ENCODE assay signal across 8 cellular contexts in the genomic region with DNA sequence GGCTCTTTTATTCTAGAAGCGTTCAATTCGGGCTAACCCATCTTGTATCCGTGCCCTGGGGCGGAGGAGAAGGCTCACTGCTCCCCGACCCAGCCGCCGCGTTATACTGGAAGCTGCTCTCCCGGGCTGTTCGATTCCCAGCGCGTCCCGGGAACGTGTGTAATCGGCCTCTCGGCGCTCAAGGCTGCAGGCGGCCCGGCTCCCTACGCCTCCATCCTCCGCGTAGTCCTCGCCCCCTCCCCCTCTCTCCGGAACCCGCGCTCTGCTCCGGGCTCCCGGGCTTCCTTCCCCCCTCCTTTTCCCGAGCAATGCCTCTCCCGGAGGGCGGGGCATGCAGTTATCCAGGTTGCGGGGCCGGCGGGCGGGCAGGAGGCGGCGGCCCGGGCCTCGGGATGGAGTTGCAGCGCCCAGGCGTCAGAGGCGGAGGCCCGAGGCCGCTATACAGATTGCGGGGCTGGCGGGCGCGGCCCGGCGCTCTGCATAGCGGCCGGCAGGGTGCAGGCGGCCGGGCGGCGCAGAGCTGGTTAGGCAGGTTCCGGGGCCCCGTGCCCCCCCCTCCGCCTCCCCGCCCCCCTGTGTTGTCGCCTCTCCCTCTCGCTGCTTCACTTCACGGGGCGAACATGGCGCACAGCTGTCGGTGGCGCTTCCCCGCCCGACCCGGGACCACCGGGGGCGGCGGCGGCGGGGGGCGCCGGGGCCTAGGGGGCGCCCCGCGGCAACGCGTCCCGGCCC. TPM values are rescaled to one million over a fixed set of nuclear protein-coding genes. Genes with fewer than 3 reads are reported as not detected.
DNase-seq lines count a peak whose midpoint lies in the region; ATAC-seq and TF ChIP-seq lines count a peak whose summit lies in the region.

A gene (plus strand): TSS at position 600 of the 732 bp plus-strand sequence. CDS start 21 bp downstream, at position 621.

- H3K4me1 ChIP-seq in BLaER1 treated with 17β-estradiol and CSF1 and Interleukin-3, amounts not matched to agents 10 nM and 100 nM: peaks cover 29 to 48% (median 43%) of the 10 kb centered on the region in 10 experiments
- H3K4me1 ChIP-seq in liver (ENCODE audit: control insufficient read depth in 4 of 4, insufficient read depth in 4 of 4, low read length in 3 of 4): peaks cover 4 to 51% (median 40%) of the 10 kb centered on the region in 4 donors

- peak within 1 kb of the TSS; percentile 95 to 100 (median 98) for H3K4me3 ChIP-seq in BLaER1 treated with 17β-estradiol and CSF1 and Interleukin-3, amounts not matched to agents 10 nM and 100 nM
- H3K4me3 ChIP-seq in liver (ENCODE audit: low read depth in 1 of 3, low read length in 3 of 3): peak within 1 kb of the TSS; percentile 63 to 98 (median 88)

- WGBS in liver: under 1% methylated on average over 83 of the region's 83 CpGs

- peak in 1 of 2 donors; percentile 12 for TF ChIP-seq RAD21 in liver (IDR thresholded peaks at IDR 0.05)

- H3K4me2 ChIP-seq in BLaER1 treated with 17β-estradiol and CSF1 and Interleukin-3, amounts not matched to agents 10 nM and 100 nM: peak within 1 kb of the TSS; percentile 95 to 100 (median 99)

- no peaks in the 10 kb centered on the region for H3K9me3 ChIP-seq in BLaER1 treated with 17β-estradiol and CSF1 and Interleukin-3, amounts not matched to agents 10 nM and 100 nM (replicated peaks in 1 of 11)
- H3K9me3 ChIP-seq in liver (ENCODE audit: control insufficient read depth in 4 of 4, low read length in 3 of 4): no peaks in the 10 kb centered on the region

- H3K27me3 ChIP-seq in BLaER1 treated with 17β-estradiol and CSF1 and Interleukin-3, amounts not matched to agents 10 nM and 100 nM: no peaks in the 10 kb centered on the region
- no peaks in the 10 kb centered on the region for H3K27me3 ChIP-seq in liver (ENCODE audit: control insufficient read depth in 4 of 4, insufficient read depth in 4 of 4, low read length in 3 of 4)

- peak within 1 kb of the TSS; percentile 89 to 95 (median 93) for H3K9ac ChIP-seq in BLaER1 treated with 17β-estradiol and CSF1 and Interleukin-3, amounts not matched to agents 10 nM and 100 nM
- H3K9ac ChIP-seq in liver (ENCODE audit: low read depth in 1 of 2, low read length in 2 of 2): peak within 1 kb of the TSS; percentile 51 to 58

- H4K20me1 ChIP-seq in BLaER1 treated with 17β-estradiol and CSF1 and Interleukin-3, amounts not matched to agents 10 nM and 100 nM: peaks cover 36 to 45% (median 42%) of the 10 kb centered on the region in 11 experiments

- H3K36me3 ChIP-seq in BLaER1 treated with 17β-estradiol and CSF1 and Interleukin-3, amounts not matched to agents 10 nM and 100 nM: peaks cover 0 to 21% (median 0%) of the 10 kb centered on the region in 11 experiments; a peak in 5 of 22 replicates
- no peaks in the 10 kb centered on the region for H3K36me3 ChIP-seq in liver (ENCODE audit: control insufficient read depth in 4 of 4, insufficient read depth in 3 of 4, low read depth in 1 of 4, low read length in 3 of 4)

- peak within 1 kb of the TSS; percentile 72 to 90 (median 88) for H3K27ac ChIP-seq in BLaER1 treated with 17β-estradiol and CSF1 and Interleukin-3, amounts not matched to agents 10 nM and 100 nM
- H3K27ac ChIP-seq in liver (ENCODE audit: low read depth in 1 of 2, low read length in 2 of 2): peak within 1 kb of the TSS; percentile 79 to 84

- TF ChIP-seq CTCF in liver (IDR thresholded peaks at IDR 0.05; ENCODE audit: low read depth, low read length, missing input control): no peak

- peak; percentile 69 for ATAC-seq in GM19397 (IDR thresholded peaks at IDR 0.05; ENCODE audit: unreplicated experiment)
- ATAC-seq in HG03565 (IDR thresholded peaks at IDR 0.05; ENCODE audit: unreplicated experiment): peak; percentile 59

- DNase-seq in NCI-H774 (lab: John Stamatoyannopoulos, UW) (peak; percentile 99), dermis blood vessel endothelial cell (peak; percentile 98)
- peak; percentile 89 for DNase-seq in activated CD4-positive, alpha-beta T cell treated with anti-CD3 and anti-CD28 coated beads, Interleukin-2, amount 50 U/mL, for 4 hours
- DNase-seq in stimulated activated CD4-positive, alpha-beta T cell treated with anti-CD3 and anti-CD28 coated beads, Interleukin-4, amount 100 ng/mL, for 1 hour: peak; percentile 96

TF ChIP-seq in liver, 16 proteins besides CTCF, POLR2A, EP300 and RAD21:
- TF ChIP-seq RXRA (IDR thresholded peaks at IDR 0.05): peak in 1 of 2 donors; percentile 1
- no peak for TF ChIP-seq EGR1 (IDR thresholded peaks at IDR 0.05; ENCODE audit: low read depth in 2 of 2)
- no peak for TF ChIP-seq NR2F2 (IDR thresholded peaks at IDR 0.05)
- no peak for TF ChIP-seq FOXA1 (IDR thresholded peaks at IDR 0.05)
- TF ChIP-seq, protein P1, sequence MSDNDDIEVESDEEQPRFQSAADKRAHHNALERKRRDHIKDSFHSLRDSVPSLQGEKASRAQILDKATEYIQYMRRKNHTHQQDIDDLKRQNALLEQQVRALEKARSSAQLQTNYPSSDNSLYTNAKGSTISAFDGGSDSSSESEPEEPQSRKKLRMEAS (IDR thresholded peaks at IDR 0.05): peak; percentile 48
- TF ChIP-seq, protein P2, sequence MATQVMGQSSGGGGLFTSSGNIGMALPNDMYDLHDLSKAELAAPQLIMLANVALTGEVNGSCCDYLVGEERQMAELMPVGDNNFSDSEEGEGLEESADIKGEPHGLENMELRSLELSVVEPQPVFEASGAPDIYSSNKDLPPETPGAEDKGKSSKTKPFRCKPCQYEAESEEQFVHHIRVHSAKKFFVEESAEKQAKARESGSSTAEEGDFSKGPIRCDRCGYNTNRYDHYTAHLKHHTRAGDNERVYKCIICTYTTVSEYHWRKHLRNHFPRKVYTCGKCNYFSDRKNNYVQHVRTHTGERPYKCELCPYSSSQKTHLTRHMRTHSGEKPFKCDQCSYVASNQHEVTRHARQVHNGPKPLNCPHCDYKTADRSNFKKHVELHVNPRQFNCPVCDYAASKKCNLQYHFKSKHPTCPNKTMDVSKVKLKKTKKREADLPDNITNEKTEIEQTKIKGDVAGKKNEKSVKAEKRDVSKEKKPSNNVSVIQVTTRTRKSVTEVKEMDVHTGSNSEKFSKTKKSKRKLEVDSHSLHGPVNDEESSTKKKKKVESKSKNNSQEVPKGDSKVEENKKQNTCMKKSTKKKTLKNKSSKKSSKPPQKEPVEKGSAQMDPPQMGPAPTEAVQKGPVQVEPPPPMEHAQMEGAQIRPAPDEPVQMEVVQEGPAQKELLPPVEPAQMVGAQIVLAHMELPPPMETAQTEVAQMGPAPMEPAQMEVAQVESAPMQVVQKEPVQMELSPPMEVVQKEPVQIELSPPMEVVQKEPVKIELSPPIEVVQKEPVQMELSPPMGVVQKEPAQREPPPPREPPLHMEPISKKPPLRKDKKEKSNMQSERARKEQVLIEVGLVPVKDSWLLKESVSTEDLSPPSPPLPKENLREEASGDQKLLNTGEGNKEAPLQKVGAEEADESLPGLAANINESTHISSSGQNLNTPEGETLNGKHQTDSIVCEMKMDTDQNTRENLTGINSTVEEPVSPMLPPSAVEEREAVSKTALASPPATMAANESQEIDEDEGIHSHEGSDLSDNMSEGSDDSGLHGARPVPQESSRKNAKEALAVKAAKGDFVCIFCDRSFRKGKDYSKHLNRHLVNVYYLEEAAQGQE (IDR thresholded peaks at IDR 0.05): peak; percentile 73
- no peak for TF ChIP-seq HNF4A (conservative IDR thresholded peaks at IDR 0.05)
- TF ChIP-seq GABPA (IDR thresholded peaks at IDR 0.05 in 1 of 2, conservative IDR thresholded peaks at IDR 0.05 in 1 of 2): peak in 1 of 2 donors; percentile 77
- no peak for TF ChIP-seq YY1 (IDR thresholded peaks at IDR 0.05)
- TF ChIP-seq, protein P3, sequence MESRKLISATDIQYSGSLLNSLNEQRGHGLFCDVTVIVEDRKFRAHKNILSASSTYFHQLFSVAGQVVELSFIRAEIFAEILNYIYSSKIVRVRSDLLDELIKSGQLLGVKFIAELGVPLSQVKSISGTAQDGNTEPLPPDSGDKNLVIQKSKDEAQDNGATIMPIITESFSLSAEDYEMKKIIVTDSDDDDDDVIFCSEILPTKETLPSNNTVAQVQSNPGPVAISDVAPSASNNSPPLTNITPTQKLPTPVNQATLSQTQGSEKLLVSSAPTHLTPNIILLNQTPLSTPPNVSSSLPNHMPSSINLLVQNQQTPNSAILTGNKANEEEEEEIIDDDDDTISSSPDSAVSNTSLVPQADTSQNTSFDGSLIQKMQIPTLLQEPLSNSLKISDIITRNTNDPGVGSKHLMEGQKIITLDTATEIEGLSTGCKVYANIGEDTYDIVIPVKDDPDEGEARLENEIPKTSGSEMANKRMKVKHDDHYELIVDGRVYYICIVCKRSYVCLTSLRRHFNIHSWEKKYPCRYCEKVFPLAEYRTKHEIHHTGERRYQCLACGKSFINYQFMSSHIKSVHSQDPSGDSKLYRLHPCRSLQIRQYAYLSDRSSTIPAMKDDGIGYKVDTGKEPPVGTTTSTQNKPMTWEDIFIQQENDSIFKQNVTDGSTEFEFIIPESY (IDR thresholded peaks at IDR 0.05): no peak
- no peak for TF ChIP-seq HNF4G (IDR thresholded peaks at IDR 0.05)
- TF ChIP-seq, protein P4, sequence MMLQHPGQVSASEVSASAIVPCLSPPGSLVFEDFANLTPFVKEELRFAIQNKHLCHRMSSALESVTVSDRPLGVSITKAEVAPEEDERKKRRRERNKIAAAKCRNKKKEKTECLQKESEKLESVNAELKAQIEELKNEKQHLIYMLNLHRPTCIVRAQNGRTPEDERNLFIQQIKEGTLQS (IDR thresholded peaks at IDR 0.05): no peak
- TF ChIP-seq SP1 (IDR thresholded peaks at IDR 0.05): peak; percentile 66
- peak; percentile 24 for TF ChIP-seq TAF1 (conservative IDR thresholded peaks at IDR 0.05)
- TF ChIP-seq FOXA2 (IDR thresholded peaks at IDR 0.05): no peak
- no peak for TF ChIP-seq JUND (IDR thresholded peaks at IDR 0.05)

RNA-seq across cellular contexts. Expression of the gene that starts here (rescaled TPM):
- total RNA-seq in dermis blood vessel endothelial cell (34.4 and 49.6 TPM in 2 replicates), liver (10 to 100 TPM; 19.2 to 27.9 TPM)
- 1 to 10 TPM; 4.3 to 6.5 TPM for polyA plus RNA-seq in liver

Comparison
In these comparisons a context has a peak if more than half of its experiments do, and no peak if none do; other contexts are left out.
1. Peak in every context shown above with its lines: DNase-seq, ATAC-seq, H3K4me3 ChIP-seq and H3K27ac ChIP-seq.